18 cellular contexts compared by ENCODE assay signal in the genomic region with DNA sequence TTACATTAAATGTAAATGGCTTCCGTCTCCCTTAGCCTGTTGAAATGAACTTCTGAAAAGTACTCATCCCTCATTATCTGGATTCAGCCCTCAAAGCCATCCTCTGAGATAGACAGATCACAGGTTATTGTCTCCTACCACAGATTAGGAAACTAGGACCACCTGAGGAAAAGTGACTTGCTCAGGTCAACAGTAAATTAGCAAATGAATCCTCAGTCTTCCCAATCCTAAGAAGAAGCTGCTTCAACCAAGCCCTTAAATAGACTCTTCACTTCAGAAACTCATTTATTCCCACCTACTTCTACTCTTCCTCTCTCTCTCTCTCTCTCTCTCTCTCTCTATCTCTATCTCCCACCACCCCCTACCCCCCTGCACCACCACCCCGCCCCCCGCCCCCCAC.
"Had no signal": no experiment of that assay in that cellular context is flagged by ENCODE, and none has a peak within 500 bp of the region (broad histone marks: within the 10 kb centered on the region; RNA-seq: fewer than 3 reads in every experiment).

No MANE protein-coding gene starts in this region.

- H3K4me1 ChIP-seq: SJSA1 had no signal

- H3K27ac Mint-ChIP-seq: T-helper 17 cell had no signal

- DNase-seq: KBM-7, MV-4-11, NCI-H1092, NCI-H1105 treated with DMSO at 0.1 percent for 48 hours, NCI-H1417 treated with DMSO at 0.1 percent for 48 hours, NCI-H1930, NCI-H2107, NCI-H226, NCI-H510A treated with DMSO at 0.1 percent for 48 hours, NCI-H526, Right ventricle myocardium superior, RPMI8226, SIG-M5, SW 1271, T-helper 1 cell, T-helper 17 cell had no signal

- H3K27ac ChIP-seq: SJSA1 had no signal

- H3K4me3 Mint-ChIP-seq: T-helper 17 cell had no signal

- H3K4me3 ChIP-seq: SJSA1 had no signal

- H3K36me3 ChIP-seq: SJSA1 had no signal

- ATAC-seq: T-helper 17 cell had no signal

- H3K4me1 Mint-ChIP-seq: T-helper 17 cell had no signal

- H3K27me3 ChIP-seq: SJSA1 had no signal

- H3K9me3 ChIP-seq: SJSA1, SK-N-SH had no signal
